24 cellular contexts compared by ENCODE assay signal in genomic region chr6:56437171-56437900, GRCh38.
DNase-seq lines count a peak whose midpoint lies in the region; ATAC-seq and TF ChIP-seq lines count a peak whose summit lies in the region.
"Had no signal": no experiment of that assay in that cellular context is flagged by ENCODE, and none has a peak within 500 bp of the region (broad histone marks: within the 10 kb centered on the region; RNA-seq: fewer than 3 reads in every experiment).

No MANE protein-coding gene starts in this region.

- no peaks in the 10 kb centered on the region for H3K36me3 Mint-ChIP-seq in MCF 10A (ENCODE audit: insufficient read depth, unreplicated experiment)
- H3K36me3 Mint-ChIP-seq: activated naive CD8-positive, alpha-beta T cell had no signal

- POLR2A ChIA-PET in MCF 10A (lab: Yijun Ruan, JAX): interaction anchor here (0.7 to 6.1 kb wide), 5 partner anchors 9 to 70 kb away, joined by 3 to 39 read pairs (median 4); no protein-coding TSS in a partner anchor

- CTCF ChIA-PET in MCF 10A (lab: Yijun Ruan, JAX): interaction anchor here (0.7 to 1.9 kb wide), 3 partner anchors 11 to 204 kb away, joined by 3 to 10 read pairs (median 4); no protein-coding TSS in a partner anchor

- peak overlapping the region; percentile 66 for H3K27ac Mint-ChIP-seq in MCF 10A (ENCODE audit: low read depth, unreplicated experiment)
- H3K27ac Mint-ChIP-seq: activated naive CD8-positive, alpha-beta T cell; activated T-helper 1 cell treated with anti-CD3 and anti-CD28 coated beads, Interleukin-12 subunit alpha, Interleukin-12 subunit beta, Interleukin-2, Interleukin-4 antibody, amounts not matched to agents 30 ng/mL and 10 ng/mL and 1 ng/mL, durations not matched to agents 14 hours and 24 hours and 36 hours; HFFc6 had no signal

- H3K36me3 ChIP-seq in breast epithelium: no peaks in the 10 kb centered on the region
- H3K36me3 ChIP-seq: BLaER1 treated with 17β-estradiol and CSF1 and Interleukin-3, amounts not matched to agents 10 nM and 100 nM; left lung; MG63; upper lobe of right lung had no signal

- peaks cover 24% of the 10 kb centered on the region for H3K4me1 Mint-ChIP-seq in MCF 10A (ENCODE audit: insufficient read depth, unreplicated experiment)

- no TSS peak for BruUV-seq in MCF 10A (replicated peaks; lab: Mats Ljungman, UMichigan)

- H3K4me3 ChIP-seq in breast epithelium: no peak overlapping the region
- H3K4me3 ChIP-seq: BLaER1 treated with 17β-estradiol and CSF1 and Interleukin-3, amounts not matched to agents 10 nM and 100 nM; coronary artery; left lung; MG63; upper lobe of right lung had no signal

- H3K27me3 Mint-ChIP-seq in MCF 10A (ENCODE audit: insufficient read depth, unreplicated experiment): no peaks in the 10 kb centered on the region

- TF ChIP-seq CTCF in MCF 10A (IDR thresholded peaks at IDR 0.05; ENCODE audit: unreplicated experiment): no peak
- TF ChIP-seq CTCF in breast epithelium (IDR thresholded peaks at IDR 0.05): no peak

- TF ChIP-seq POLR2A in breast epithelium (IDR thresholded peaks at IDR 0.05): no peak

- ATAC-seq in esophagus mucosa (peak; percentile 78), HG03175 (IDR thresholded peaks at IDR 0.05; ENCODE audit: unreplicated experiment) (no peak), GM19328 (IDR thresholded peaks at IDR 0.05; ENCODE audit: unreplicated experiment) (no peak)
- ATAC-seq: left lung, right cardiac atrium, upper lobe of right lung had no signal

- H3K27ac ChIP-seq in breast epithelium: no peak overlapping the region
- H3K27ac ChIP-seq: BLaER1 treated with 17β-estradiol and CSF1 and Interleukin-3, amounts not matched to agents 10 nM and 100 nM; coronary artery; left lung; upper lobe of right lung had no signal

- intact Hi-C loops in MCF 10A (cut with micrococcal nuclease): loop anchor here (5.0 kb wide), 1 partner anchor 65 kb away; no protein-coding TSS in a partner anchor
- intact Hi-C loops in breast epithelium (cut with DNase I; ENCODE audit: low total_unique reads): no loop called here

- no peaks in the 10 kb centered on the region for H3K27me3 ChIP-seq in breast epithelium
- H3K27me3 ChIP-seq: BLaER1 treated with 17β-estradiol and CSF1 and Interleukin-3, amounts not matched to agents 10 nM and 100 nM; left lung; MG63; upper lobe of right lung had no signal

- no peaks in the 10 kb centered on the region for H3K4me1 ChIP-seq in breast epithelium
- H3K4me1 ChIP-seq: BLaER1 treated with 17β-estradiol and CSF1 and Interleukin-3, amounts not matched to agents 10 nM and 100 nM; left lung; upper lobe of right lung had no signal

- peak; percentile 76 for DNase-seq in MCF 10A (ENCODE audit: unreplicated experiment)
- DNase-seq in breast epithelium (ENCODE audit: low spot score in 2 of 2): no peak
- DNase-seq in kidney tubule cell (ENCODE audit: low spot score): peak; percentile 83
- no peak for DNase-seq in OCI-M2 (lab: John Stamatoyannopoulos, UW; ENCODE audit: unreplicated experiment)
- DNase-seq in MV-4-11 (lab: John Stamatoyannopoulos, UW): no peak
- DNase-seq: 8988T; activated CD4-positive, alpha-beta T cell treated with anti-CD3 and anti-CD28 coated beads for 4 hours; HFFc6; left lung; MG63; NCI-H1436 treated with DMSO at 0.1 percent for 48 hours; NCI-H2171 treated with DMSO at 0.1 percent for 48 hours; NCI-H748 treated with DMSO at 0.1 percent for 48 hours; right cardiac atrium; SIG-M5; stimulated activated CD4-positive, alpha-beta T cell treated with anti-CD3 and anti-CD28 coated beads, Interleukin-15, amount 100 ng/mL, for 24 hours; upper lobe of right lung had no signal

- no peak overlapping the region for H3K4me3 Mint-ChIP-seq in MCF 10A (ENCODE audit: unreplicated experiment)
- H3K4me3 Mint-ChIP-seq: activated naive CD8-positive, alpha-beta T cell; activated T-helper 1 cell treated with anti-CD3 and anti-CD28 coated beads, Interleukin-12 subunit alpha, Interleukin-12 subunit beta, Interleukin-2, Interleukin-4 antibody, amounts not matched to agents 30 ng/mL and 10 ng/mL and 1 ng/mL, durations not matched to agents 14 hours and 24 hours and 36 hours; HFFc6 had no signal

- H3K9me3 Mint-ChIP-seq in MCF 10A (ENCODE audit: unreplicated experiment): peaks cover 5% of the 10 kb centered on the region
- H3K9me3 Mint-ChIP-seq: activated T-helper 1 cell treated with anti-CD3 and anti-CD28 coated beads, Interleukin-12 subunit alpha, Interleukin-12 subunit beta, Interleukin-2, Interleukin-4 antibody, amounts not matched to agents 30 ng/mL and 10 ng/mL and 1 ng/mL, durations not matched to agents 14 hours and 24 hours and 36 hours had no signal

- no peaks in the 10 kb centered on the region for H3K9me3 ChIP-seq in breast epithelium
- H3K9me3 ChIP-seq: upper lobe of right lung had no signal

Comparison
In these comparisons a context has a peak if more than half of its experiments do, and no peak if none do; other contexts are left out.
1. DNase-seq: peak in MCF 10A (single experiment) and kidney tubule cell (single experiment); none in breast epithelium (0 of 2), OCI-M2 (single experiment) and MV-4-11 (single experiment).